Comparison of ENCODE assay signal across 3 cellular contexts in the genomic region with DNA sequence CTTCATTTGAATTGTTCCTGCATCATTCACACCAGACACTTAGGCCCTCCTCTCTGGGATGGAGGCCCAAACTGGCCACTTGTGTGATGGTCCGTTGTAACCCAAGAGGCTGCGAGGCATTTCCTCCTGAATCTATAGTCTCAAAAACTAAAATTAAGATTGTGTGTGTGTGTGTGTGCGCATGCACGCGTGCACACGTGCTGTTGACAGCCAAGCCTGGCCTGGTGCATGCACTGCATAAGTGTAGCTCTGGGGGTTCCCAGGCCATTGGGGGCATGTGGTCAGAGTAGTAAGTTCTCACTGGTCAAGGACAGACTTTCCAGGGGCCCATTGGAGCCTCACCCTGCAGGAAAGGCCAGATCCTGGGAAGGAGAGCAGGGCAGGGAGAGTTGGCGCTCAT. TPM values are rescaled to one million over a fixed set of nuclear protein-coding genes. Genes with fewer than 3 reads are reported as not detected.
"Had no signal": no experiment of that assay in that cellular context is flagged by ENCODE, and none has a peak within 500 bp of the region (broad histone marks: within the 10 kb centered on the region; RNA-seq: fewer than 3 reads in every experiment).

No MANE protein-coding gene starts in this region.

RNA-seq across cellular contexts. Expression of gene BMP8A, which starts 26.5 kb away (rescaled TPM):
- total RNA-seq: stomach, subcutaneous adipose tissue, thoracic aorta had no signal
- polyA plus RNA-seq: stomach had no signal
